In genomic region chr6:41789937-41790502, GRCh38 we compare ENCODE assay signal across 24 cellular contexts. TPM values are rescaled to one million over a fixed set of nuclear protein-coding genes. Genes with fewer than 3 reads are reported as not detected.
DNase-seq lines count a peak whose midpoint lies in the region; ATAC-seq, FAIRE-seq and TF ChIP-seq lines count a peak whose summit lies in the region.
"Had no signal": no experiment of that assay in that cellular context is flagged by ENCODE, and none has a peak within 500 bp of the region (broad histone marks: within the 10 kb centered on the region; RNA-seq: fewer than 3 reads in every experiment).

No MANE protein-coding gene starts in this region.

- no peaks in the 10 kb centered on the region for H3K9me3 ChIP-seq in GM12878 (replicated peaks; ENCODE audit: control insufficient read depth, insufficient read depth, low read length)
- H3K9me3 ChIP-seq: esophagus muscularis mucosa, right atrium auricular region had no signal

- no peak for TF ChIP-seq EP300 in GM12878 (IDR thresholded peaks at IDR 0.05; ENCODE audit: borderline replicate concordance in 1 of 2, control insufficient read depth in 1 of 2, low read depth in 2 of 2, low read length in 2 of 2)

- POLR2A ChIA-PET in GM12878 (lab: Charles Lee): no interaction called here

- no peaks in the 10 kb centered on the region for H3K27me3 Mint-ChIP-seq in activated naive CD4-positive, alpha-beta T cell treated with anti-CD3 and anti-CD28 coated beads, Interleukin-2, amount 50 U/mL, for 24 hours

- H3K27ac Mint-ChIP-seq in activated naive CD4-positive, alpha-beta T cell treated with anti-CD3 and anti-CD28 coated beads, Interleukin-2, amount 50 U/mL, for 24 hours: no peak overlapping the region
- no peak overlapping the region for H3K27ac Mint-ChIP-seq in stimulated activated effector memory CD8-positive, alpha-beta T cell treated with anti-CD3 and anti-CD28 coated beads, Interleukin-12 subunit alpha, Interleukin-12 subunit beta, amount 100 ng/mL, for 72 hours

- SMC1A ChIA-PET in GM12878 (lab: Charles Lee; ENCODE audit: uncharacterized antibody, unreplicated experiment): interaction anchor here (1.0 to 1.3 kb wide), 2 partner anchors 10 to 239 kb away, joined by 3 to 5 read pairs; no protein-coding TSS in a partner anchor

- no peaks in the 10 kb centered on the region for H3K9me3 Mint-ChIP-seq in activated naive CD4-positive, alpha-beta T cell treated with anti-CD3 and anti-CD28 coated beads, Interleukin-2, amount 50 U/mL, for 24 hours
- no peaks in the 10 kb centered on the region for H3K9me3 Mint-ChIP-seq in stimulated activated effector memory CD8-positive, alpha-beta T cell treated with anti-CD3 and anti-CD28 coated beads, Interleukin-12 subunit alpha, Interleukin-12 subunit beta, amount 100 ng/mL, for 72 hours
- H3K9me3 Mint-ChIP-seq: CD8-positive, alpha-beta T cell had no signal

- no peak for TF ChIP-seq CTCF in NB4 (IDR thresholded peaks at IDR 0.05; ENCODE audit: low read depth, low read length)
- TF ChIP-seq CTCF in GM12878 (IDR thresholded peaks at IDR 0.05 in 2 of 3, conservative IDR thresholded peaks at IDR 0.05 in 1 of 3; ENCODE audit: control insufficient read depth in 2 of 3, extremely low read depth in 1 of 3, insufficient read depth in 1 of 3, low read depth in 3 of 3, low read length in 3 of 3): no peak

- in situ Hi-C loops in GM12878 (cut with MboI): loop anchor here (5.0 kb wide), 1 partner anchor 252 kb away; no protein-coding TSS in a partner anchor

- no TSS peak for BruUV-seq in GM12878 (replicated peaks; lab: Mats Ljungman, UMichigan)

- RAD21 ChIA-PET in GM12878 (lab: Charles Lee; ENCODE audit: unreplicated experiment): no interaction called here

- H3K36me3 ChIP-seq in GM12878 (ENCODE audit: control insufficient read depth in 2 of 2, insufficient read depth in 2 of 2, low read length in 1 of 2): peaks cover 5 to 21% of the 10 kb centered on the region in 2 experiments
- peaks cover 10% of the 10 kb centered on the region for H3K36me3 ChIP-seq in H7 (replicated peaks; ENCODE audit: control insufficient read depth, insufficient read depth, low read length)

- no peak overlapping the region for H2AFZ ChIP-seq in GM12878 (ENCODE audit: control insufficient read depth, low read depth, low read length)

- H3K4me1 Mint-ChIP-seq in activated naive CD4-positive, alpha-beta T cell treated with anti-CD3 and anti-CD28 coated beads, Interleukin-2, amount 50 U/mL, for 24 hours: peaks cover 19% of the 10 kb centered on the region
- peaks cover 14% of the 10 kb centered on the region for H3K4me1 Mint-ChIP-seq in stimulated activated effector memory CD8-positive, alpha-beta T cell treated with anti-CD3 and anti-CD28 coated beads, Interleukin-12 subunit alpha, Interleukin-12 subunit beta, amount 100 ng/mL, for 72 hours

- H3K4me1 ChIP-seq in GM12878 (ENCODE audit: control insufficient read depth, insufficient read depth, low read length): peaks cover 16% of the 10 kb centered on the region

- H3K27me3 ChIP-seq in GM12878 (replicated peaks in 1 of 2; ENCODE audit: control insufficient read depth in 2 of 2, insufficient read depth in 2 of 2, low read length in 1 of 2) (no peaks in the 10 kb centered on the region), H7 (ENCODE audit: control insufficient read depth, insufficient read depth, low read length) (peaks cover 13% of the 10 kb centered on the region)
- H3K27me3 ChIP-seq: esophagus muscularis mucosa, right atrium auricular region had no signal

- no peaks in the 10 kb centered on the region for H4K20me1 ChIP-seq in GM12878 (ENCODE audit: control insufficient read depth, insufficient read depth)

- TF ChIP-seq RAD21 in GM12878 (IDR thresholded peaks at IDR 0.05; ENCODE audit: insufficient read depth, low read depth, low read length): no peak

- DNase-seq in activated naive CD4-positive, alpha-beta T cell (lab: John Stamatoyannopoulos, UW): no peak
- DNase-seq in NB4 (ENCODE audit: low read depth) (no peak), GM12878 (ENCODE audit: low read depth, low spot score) (no peak), caudate nucleus (lab: John Stamatoyannopoulos, UW) (no peak), H7 (no peak), left lobe of liver (ENCODE audit: low spot score) (no peak)
- no peak for DNase-seq in stimulated activated effector memory CD8-positive, alpha-beta T cell treated with anti-CD3 and anti-CD28 coated beads, Interleukin-12 subunit alpha, Interleukin-12 subunit beta, amount 100 ng/mL, for 72 hours (ENCODE audit: low spot score in 2 of 2)
- DNase-seq: activated CD4-positive, alpha-beta T cell treated with anti-CD3 and anti-CD28 coated beads for 1 hour; Kasumi-1; left cardiac atrium; NCI-H146; NCI-H774; nucleus accumbens; stimulated activated CD4-positive, alpha-beta T cell treated with anti-CD3 and anti-CD28 coated beads, Interleukin-15, amount 100 ng/mL, for 24 hours; stimulated activated naive CD4-positive, alpha-beta T cell treated with Interleukin-2 at 50 U/mL for 16 hours; T1000 had no signal

- H3K27ac ChIP-seq in GM12878 (ENCODE audit: control insufficient read depth, insufficient read depth): no peak overlapping the region
- no peak overlapping the region for H3K27ac ChIP-seq in caudate nucleus (ENCODE audit: low read depth, low read length)
- H3K27ac ChIP-seq: esophagus muscularis mucosa, right atrium auricular region had no signal

- peaks cover 6% of the 10 kb centered on the region for H3K36me3 Mint-ChIP-seq in activated naive CD4-positive, alpha-beta T cell treated with anti-CD3 and anti-CD28 coated beads, Interleukin-2, amount 50 U/mL, for 24 hours
- peaks cover 73% of the 10 kb centered on the region for H3K36me3 Mint-ChIP-seq in stimulated activated effector memory CD8-positive, alpha-beta T cell treated with anti-CD3 and anti-CD28 coated beads, Interleukin-12 subunit alpha, Interleukin-12 subunit beta, amount 100 ng/mL, for 72 hours

- H3K4me3 ChIP-seq in NB4 (ENCODE audit: low read depth, low read length) (peak overlapping the region; percentile 12), GM12878 (no peak overlapping the region), H7 (ENCODE audit: insufficient read depth, low read depth, low read length) (no peak overlapping the region)
- H3K4me3 ChIP-seq: esophagus muscularis mucosa, right atrium auricular region had no signal

- TF ChIP-seq POLR2A in NB4 (IDR thresholded peaks at IDR 0.05; ENCODE audit: extremely low read depth, insufficient read length): no peak
- no peak for TF ChIP-seq POLR2A in GM12878 (IDR thresholded peaks at IDR 0.05; ENCODE audit: low read depth, low read length)

- peaks cover 25% of the 10 kb centered on the region for H3K79me2 ChIP-seq in GM12878 (ENCODE audit: control insufficient read depth, insufficient read depth, low read length)

- no peak for FAIRE-seq in GM12878 (lab: Jason Lieb, UNC)

- 0 out of 2 replicates have a peak overlapping the region, but pooled peaks have one; percentile 25 for H3K4me2 ChIP-seq in GM12878 (ENCODE audit: control insufficient read depth, insufficient read depth)

- ATAC-seq in GM12878 (no peak), left lobe of liver (no peak)
- ATAC-seq in stimulated activated effector memory CD8-positive, alpha-beta T cell treated with anti-CD3 and anti-CD28 coated beads, Interleukin-12 subunit alpha, Interleukin-12 subunit beta, amount 100 ng/mL, for 72 hours: no peak
- ATAC-seq: CD8-positive, alpha-beta T cell; HCT116; left cardiac atrium; SK-N-SH treated with all-trans-retinoic acid at 6 μM for 48 hours had no signal

- CTCF ChIA-PET in GM12878 (lab: Yijun Ruan, JAX): interaction anchor here (1.1 to 1.8 kb wide), 3 partner anchors 11 to 256 kb away, joined by 4 to 7 read pairs (median 5); no protein-coding TSS in a partner anchor

- H3K9ac ChIP-seq in GM12878 (ENCODE audit: control insufficient read depth, insufficient read depth, low read length): no peak overlapping the region

- intact Hi-C loops in GM12878 (cut with micrococcal nuclease; ENCODE audit: unreplicated experiment): loop anchor here (5.0 kb wide), 3 partner anchors 107 to 772 kb away; partner anchors contain the start of genes BYSL, MED20, UBR2 and USP49

- WGBS in GM12878 (ENCODE audit: insufficient coverage, insufficient replicate concordance, low lambda C conversion rate, missing lambda C conversion rate): 100% methylated on average over 1 of the region's 1 CpG

- peak overlapping the region; percentile 97 for H3K4me3 Mint-ChIP-seq in activated naive CD4-positive, alpha-beta T cell treated with anti-CD3 and anti-CD28 coated beads, Interleukin-2, amount 50 U/mL, for 24 hours
- H3K4me3 Mint-ChIP-seq in stimulated activated effector memory CD8-positive, alpha-beta T cell treated with anti-CD3 and anti-CD28 coated beads, Interleukin-12 subunit alpha, Interleukin-12 subunit beta, amount 100 ng/mL, for 72 hours: peak overlapping the region; percentile 92

RNA-seq across cellular contexts. Expression of gene TOMM6, which starts 2.5 kb away (rescaled TPM):
- 7.2 and 14.7 TPM in 2 replicates for total RNA-seq in GM12878 (2013; cell fraction: nucleolus; rRNA removed)
- 206 TPM in 2 replicates for total RNA-seq in GM12878 (2014; rRNA removed)
- total RNA-seq in GM12878 (2014; rRNA removed; fragmentation: Illumina TruSeq; extraction: Trizol): 290 and 315 TPM in 2 replicates
- 262 and 265 TPM in 2 replicates for total RNA-seq in GM12878 (2021)
- 531 TPM for polyA plus RNA-seq in GM12878 (2011; ENCODE audit: low read depth)
- 288 and 289 TPM in 2 replicates for polyA plus RNA-seq in GM12878 (2011; rRNA removed)
- polyA plus RNA-seq in GM12878 (2011; cell fraction: cytosol; rRNA removed): 273 and 455 TPM in 2 replicates
- polyA plus RNA-seq in GM12878 (2011; cell fraction: nucleus; rRNA removed): 92.9 and 97.2 TPM in 2 replicates
- polyA plus RNA-seq in GM12878 (2012): 285 and 314 TPM in 2 replicates
- 746 and 940 TPM in 2 replicates for polyA plus RNA-seq in GM12878 (2014; fragmentation: Illumina TruSeq; extraction: Trizol)
- polyA plus RNA-seq in GM12878 (2014; fragmentation: Nextera tagmentation; extraction: Ambion mirVana): 100 to 1,000 TPM; 653 to 729 TPM
- 283 and 357 TPM in 2 replicates for polyA plus RNA-seq in GM12878 (2014; rRNA removed)
- polyA plus RNA-seq in GM12878 (2016; fragmentation: Nextera tagmentation; extraction: Ambion mirVana): 100 to 1,000 TPM; 538 to 566 TPM
- polyA minus RNA-seq in GM12878 (2011; rRNA and poly(A)+ RNA removed): 71.8 and 90.6 TPM in 2 replicates
- polyA minus RNA-seq in GM12878 (2011; cell fraction: cytosol; rRNA and poly(A)+ RNA removed): 23.6 and 24.3 TPM in 2 replicates
- polyA minus RNA-seq in GM12878 (2011; cell fraction: nucleus; rRNA and poly(A)+ RNA removed): 13.2 and 14.3 TPM in 2 replicates
- 81.3 and 84.2 TPM in 2 replicates for total RNA-seq in H7 (2014; rRNA removed; shearing (Covaris generic))
- 72.3 TPM for total RNA-seq in left lobe of liver

RNA-seq across cellular contexts. Expression of gene PRICKLE4, which starts 9.4 kb away (rescaled TPM):
- 2.1 and 3.4 TPM in 2 replicates for total RNA-seq in GM12878 (2013; cell fraction: nucleolus; rRNA removed)
- 0.85 TPM in 1 of 2 replicates, not detected in the other for total RNA-seq in GM12878 (2014; rRNA removed)
- total RNA-seq in GM12878 (2014; rRNA removed; fragmentation: Illumina TruSeq; extraction: Trizol): not detected in 2 replicates
- total RNA-seq in GM12878 (2021): 0.37 TPM in 1 of 2 replicates, not detected in the other
- polyA plus RNA-seq in GM12878 (2011; ENCODE audit: low read depth): not detected
- polyA plus RNA-seq in GM12878 (2011; rRNA removed): not detected in 2 replicates
- 0.10 TPM in 1 of 2 replicates, not detected in the other for polyA plus RNA-seq in GM12878 (2011; cell fraction: cytosol; rRNA removed)
- polyA plus RNA-seq in GM12878 (2011; cell fraction: nucleus; rRNA removed): 0.99 and 2.1 TPM in 2 replicates
- 0.65 and 1.2 TPM in 2 replicates for polyA plus RNA-seq in GM12878 (2012)
- not detected in 2 replicates for polyA plus RNA-seq in GM12878 (2014; fragmentation: Illumina TruSeq; extraction: Trizol)
- not detected for polyA plus RNA-seq in GM12878 (2014; fragmentation: Nextera tagmentation; extraction: Ambion mirVana)
- polyA plus RNA-seq in GM12878 (2014; rRNA removed): not detected in 2 replicates
- under 1 TPM; 0.33 to 0.35 TPM for polyA plus RNA-seq in GM12878 (2016; fragmentation: Nextera tagmentation; extraction: Ambion mirVana)
- not detected in 2 replicates for polyA minus RNA-seq in GM12878 (2011; rRNA and poly(A)+ RNA removed)
- polyA minus RNA-seq in GM12878 (2011; cell fraction: cytosol; rRNA and poly(A)+ RNA removed): not detected in 2 replicates
- polyA minus RNA-seq in GM12878 (2011; cell fraction: nucleus; rRNA and poly(A)+ RNA removed): not detected in 2 replicates
- not detected in 2 replicates for total RNA-seq in H7 (2014; rRNA removed; shearing (Covaris generic))
- total RNA-seq in left lobe of liver: 7.3 TPM
- total RNA-seq: CD8-positive, alpha-beta T cell had no signal

RNA-seq across cellular contexts. Expression of gene FRS3, which starts 10.3 kb away (rescaled TPM):
- total RNA-seq in GM12878 (2013; cell fraction: nucleolus; rRNA removed): 3.2 TPM in 2 replicates
- total RNA-seq in GM12878 (2014; rRNA removed) (1.4 and 2.1 TPM in 2 replicates), GM12878 (2014; rRNA removed; fragmentation: Illumina TruSeq; extraction: Trizol) (1.3 TPM in 2 replicates), GM12878 (2021) (3.2 and 3.6 TPM in 2 replicates), left lobe of liver (4.4 TPM)
- polyA plus RNA-seq in GM12878 (2011; ENCODE audit: low read depth): 6.6 TPM
- polyA plus RNA-seq in GM12878 (2011; rRNA removed) (1.7 and 2.1 TPM in 2 replicates), GM12878 (2014; fragmentation: Illumina TruSeq; extraction: Trizol) (0.16 and 1.2 TPM in 2 replicates), GM12878 (2014; fragmentation: Nextera tagmentation; extraction: Ambion mirVana) (under 1 TPM; 0.05 to 0.09 TPM), GM12878 (2014; rRNA removed) (3.4 and 3.8 TPM in 2 replicates), GM12878 (2016; fragmentation: Nextera tagmentation; extraction: Ambion mirVana) (1 to 10 TPM; 1.4 to 2.7 TPM)
- 2.8 and 3.8 TPM in 2 replicates for polyA plus RNA-seq in GM12878 (2011; cell fraction: cytosol; rRNA removed)
- 6.8 and 8.2 TPM in 2 replicates for polyA plus RNA-seq in GM12878 (2011; cell fraction: nucleus; rRNA removed)
- 1.8 and 1.9 TPM in 2 replicates for polyA plus RNA-seq in GM12878 (2012)
- 1.1 and 2.0 TPM in 2 replicates for polyA minus RNA-seq in GM12878 (2011; rRNA and poly(A)+ RNA removed)
- 1.2 TPM in 2 replicates for polyA minus RNA-seq in GM12878 (2011; cell fraction: cytosol; rRNA and poly(A)+ RNA removed)
- 0.73 and 2.9 TPM in 2 replicates for polyA minus RNA-seq in GM12878 (2011; cell fraction: nucleus; rRNA and poly(A)+ RNA removed)
- 2.2 and 4.2 TPM in 2 replicates for total RNA-seq in H7 (2014; rRNA removed; shearing (Covaris generic))

RNA-seq across cellular contexts. Expression of gene PGC, which starts 42.8 kb away (rescaled TPM):
- total RNA-seq in GM12878 (2013; cell fraction: nucleolus; rRNA removed): not detected in 2 replicates
- not detected in 2 replicates for total RNA-seq in GM12878 (2014; rRNA removed)
- not detected in 2 replicates for total RNA-seq in GM12878 (2014; rRNA removed; fragmentation: Illumina TruSeq; extraction: Trizol)
- total RNA-seq in GM12878 (2021): 0.26 and 1.2 TPM in 2 replicates
- polyA plus RNA-seq in GM12878 (2011; ENCODE audit: low read depth): not detected
- polyA plus RNA-seq in GM12878 (2011; rRNA removed): not detected in 2 replicates
- not detected in 2 replicates for polyA plus RNA-seq in GM12878 (2011; cell fraction: cytosol; rRNA removed)
- not detected in 2 replicates for polyA plus RNA-seq in GM12878 (2011; cell fraction: nucleus; rRNA removed)
- polyA plus RNA-seq in GM12878 (2012): not detected in 2 replicates
- polyA plus RNA-seq in GM12878 (2014; fragmentation: Illumina TruSeq; extraction: Trizol): not detected in 2 replicates
- polyA plus RNA-seq in GM12878 (2014; fragmentation: Nextera tagmentation; extraction: Ambion mirVana): not detected
- polyA plus RNA-seq in GM12878 (2014; rRNA removed): not detected in 2 replicates
- not detected for polyA plus RNA-seq in GM12878 (2016; fragmentation: Nextera tagmentation; extraction: Ambion mirVana)
- polyA minus RNA-seq in GM12878 (2011; rRNA and poly(A)+ RNA removed): not detected in 2 replicates
- polyA minus RNA-seq in GM12878 (2011; cell fraction: cytosol; rRNA and poly(A)+ RNA removed): not detected in 2 replicates
- polyA minus RNA-seq in GM12878 (2011; cell fraction: nucleus; rRNA and poly(A)+ RNA removed): not detected in 2 replicates
- total RNA-seq in H7 (2014; rRNA removed; shearing (Covaris generic)): not detected in 2 replicates
- total RNA-seq in left lobe of liver: 0.63 TPM
- total RNA-seq: cardiac septum; CD8-positive, alpha-beta T cell; left cardiac atrium; right atrium auricular region; ureter had no signal

RNA-seq across cellular contexts. Expression of gene TFEB, which starts 54.6 kb away (rescaled TPM):
- total RNA-seq in GM12878 (2013; cell fraction: nucleolus; rRNA removed): 91.8 and 108 TPM in 2 replicates
- 95.7 and 97.9 TPM in 2 replicates for total RNA-seq in GM12878 (2014; rRNA removed)
- total RNA-seq in GM12878 (2014; rRNA removed; fragmentation: Illumina TruSeq; extraction: Trizol): 30.7 and 31.4 TPM in 2 replicates
- total RNA-seq in GM12878 (2021): 97.7 and 108 TPM in 2 replicates
- 42.6 TPM for polyA plus RNA-seq in GM12878 (2011; ENCODE audit: low read depth)
- polyA plus RNA-seq in GM12878 (2011; rRNA removed): 22.8 and 62.1 TPM in 2 replicates
- 56.5 and 88.1 TPM in 2 replicates for polyA plus RNA-seq in GM12878 (2011; cell fraction: cytosol; rRNA removed)
- polyA plus RNA-seq in GM12878 (2011; cell fraction: nucleus; rRNA removed): 83.6 and 85.7 TPM in 2 replicates
- 59.0 and 84.4 TPM in 2 replicates for polyA plus RNA-seq in GM12878 (2012)
- polyA plus RNA-seq in GM12878 (2014; fragmentation: Illumina TruSeq; extraction: Trizol): 6.6 and 22.4 TPM in 2 replicates
- polyA plus RNA-seq in GM12878 (2014; fragmentation: Nextera tagmentation; extraction: Ambion mirVana): 1 to 10 TPM in 1 of 2 experiments, under 1 TPM in 1; 0.84 to 2.6 TPM
- 107 and 133 TPM in 2 replicates for polyA plus RNA-seq in GM12878 (2014; rRNA removed)
- polyA plus RNA-seq in GM12878 (2016; fragmentation: Nextera tagmentation; extraction: Ambion mirVana): 10 to 100 TPM; 59.4 to 64.3 TPM
- polyA minus RNA-seq in GM12878 (2011; rRNA and poly(A)+ RNA removed): 46.4 and 70.0 TPM in 2 replicates
- polyA minus RNA-seq in GM12878 (2011; cell fraction: cytosol; rRNA and poly(A)+ RNA removed): 35.4 and 37.4 TPM in 2 replicates
- polyA minus RNA-seq in GM12878 (2011; cell fraction: nucleus; rRNA and poly(A)+ RNA removed): 29.1 and 40.5 TPM in 2 replicates
- total RNA-seq in H7 (2014; rRNA removed; shearing (Covaris generic)): 1.4 and 1.6 TPM in 2 replicates
- 8.9 TPM for total RNA-seq in left lobe of liver
